ENCODE assay signal across 3 cellular contexts in the genomic region with DNA sequence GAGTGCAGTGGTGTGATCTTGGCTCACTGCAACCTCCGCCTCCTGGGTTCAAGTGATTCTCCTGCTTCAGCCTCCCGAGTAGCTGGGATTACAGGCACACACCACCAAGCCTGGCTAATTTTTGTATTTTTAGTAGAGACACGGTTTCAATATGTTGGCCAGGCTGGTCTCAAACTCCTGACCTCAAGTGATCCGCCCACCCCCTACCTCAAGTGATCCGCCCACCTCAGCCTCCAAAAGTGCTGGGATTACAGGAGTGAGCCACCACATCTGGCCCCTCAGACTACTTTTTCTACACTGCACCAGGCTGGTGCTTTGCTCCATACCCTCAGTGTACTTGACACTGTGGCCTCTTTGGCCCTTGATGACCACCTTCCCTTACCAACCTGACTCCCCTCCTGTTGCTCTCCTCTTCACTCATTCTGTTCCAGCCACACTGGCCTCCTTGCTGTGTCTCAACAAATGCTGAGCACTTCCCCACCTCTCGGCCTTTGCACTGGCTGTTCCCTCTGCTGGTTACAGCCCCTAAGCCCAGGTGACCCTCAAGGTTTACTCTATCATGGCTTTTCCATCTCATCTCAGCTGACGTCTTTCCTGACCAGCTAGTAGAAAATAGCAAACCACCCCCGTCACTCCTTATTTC. TPM values are rescaled to one million over a fixed set of nuclear protein-coding genes. Genes with fewer than 3 reads are reported as not detected.
"Had no signal": no experiment of that assay in that cellular context is flagged by ENCODE, and none has a peak within 500 bp of the region (broad histone marks: within the 10 kb centered on the region; RNA-seq: fewer than 3 reads in every experiment).

No MANE protein-coding gene starts in this region.

RNA-seq across cellular contexts. Expression of gene INSYN1, which starts 39.9 kb away (rescaled TPM):
- total RNA-seq: HT-29, K562 had no signal
- polyA plus RNA-seq: IgD-negative memory B cell, K562 had no signal
